ENCODE assay signal across 2 cellular contexts in genomic region chr12:47235258-47236040, GRCh38.
TF ChIP-seq lines count a peak whose summit lies in the region.

No MANE protein-coding gene starts in this region.

TF ChIP-seq in IMR-90, 13 proteins besides CTCF, POLR2A, EP300 and RAD21:
- TF ChIP-seq CEBPB (IDR thresholded peaks at IDR 0.05; ENCODE audit: low read depth, low read length), result no peak
- no peak for TF ChIP-seq RFX5 (IDR thresholded peaks at IDR 0.05; ENCODE audit: low read depth, low read length)
- TF ChIP-seq MAFK (IDR thresholded peaks at IDR 0.05; ENCODE audit: low read depth, low read length), result no peak
- no peak for TF ChIP-seq MAZ (IDR thresholded peaks at IDR 0.05; ENCODE audit: borderline replicate concordance, low read depth, low read length)
- no peak for TF ChIP-seq SMC3 (IDR thresholded peaks at IDR 0.05; ENCODE audit: low read depth, low read length)
- no peak for TF ChIP-seq FOS (IDR thresholded peaks at IDR 0.05; ENCODE audit: low read depth, low read length)
- TF ChIP-seq CHD1 (IDR thresholded peaks at IDR 0.05; ENCODE audit: low read depth, low read length), result no peak
- no peak for TF ChIP-seq BHLHE40 (IDR thresholded peaks at IDR 0.05; ENCODE audit: low read depth, low read length)
- TF ChIP-seq USF2 (IDR thresholded peaks at IDR 0.05; ENCODE audit: low read depth, low read length), result no peak
- no peak for TF ChIP-seq ELK1 (IDR thresholded peaks at IDR 0.05; ENCODE audit: borderline replicate concordance, low read depth, low read length)
- no peak for TF ChIP-seq NFE2L2 (IDR thresholded peaks at IDR 0.05; ENCODE audit: low read depth, low read length)
- TF ChIP-seq RCOR1 (IDR thresholded peaks at IDR 0.05; ENCODE audit: insufficient replicate concordance, low read length), result no peak
- no peak for TF ChIP-seq MXI1 (IDR thresholded peaks at IDR 0.05; ENCODE audit: borderline replicate concordance, low read depth, low read length)

TF ChIP-seq in K562, 482 proteins besides CTCF, POLR2A, EP300 and RAD21:
- TF ChIP-seq JUNB (CRISPR knock-in tag; conservative IDR thresholded peaks at IDR 0.05), result no peak
- peak; percentile 28; the same call in 1 of the 2 replicates for TF ChIP-seq ZBTB33 (CRISPR knock-in tag; IDR thresholded peaks at IDR 0.05)
TF ChIP-seq in K562: peak in this region for 1.
